9 cellular contexts compared by ENCODE assay signal in the genomic region with DNA sequence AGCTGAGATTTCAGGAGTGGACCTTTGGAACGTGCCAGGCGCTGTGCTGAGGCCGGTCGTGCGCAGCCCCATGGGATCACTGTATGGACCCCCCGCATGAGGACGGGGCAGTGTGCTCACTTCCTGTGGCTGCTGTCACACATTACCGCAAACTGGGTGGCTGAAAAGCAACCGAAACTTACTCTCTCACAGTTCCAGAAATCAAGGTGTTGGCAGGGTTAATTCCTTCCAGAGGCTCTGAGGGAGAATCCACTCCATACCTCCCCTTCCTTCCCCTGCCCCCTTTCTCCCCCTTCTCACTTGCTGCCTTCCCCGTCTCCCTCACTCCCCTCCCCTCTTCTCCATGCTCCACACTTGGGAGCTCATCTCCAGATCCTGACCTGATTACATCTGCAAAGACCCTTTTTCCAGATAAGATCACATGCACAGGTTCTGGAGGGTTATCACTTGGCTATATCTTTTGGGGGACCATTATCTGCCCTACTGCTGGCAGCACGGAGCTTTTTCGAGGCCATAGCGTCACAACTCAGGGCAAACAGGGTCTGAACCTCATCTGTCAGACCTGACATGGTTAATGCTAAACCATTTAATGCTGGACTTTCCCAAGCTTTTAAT. TPM values are rescaled to one million over a fixed set of nuclear protein-coding genes. Genes with fewer than 3 reads are reported as not detected.
DNase-seq lines count a peak whose midpoint lies in the region; ATAC-seq and TF ChIP-seq lines count a peak whose summit lies in the region.
"Had no signal": no experiment of that assay in that cellular context is flagged by ENCODE, and none has a peak within 500 bp of the region (broad histone marks: within the 10 kb centered on the region; RNA-seq: fewer than 3 reads in every experiment).

No MANE protein-coding gene starts in this region.

- peaks cover 0 to 11% of the 10 kb centered on the region in 2 donors for H3K36me3 ChIP-seq in ascending aorta

- TF ChIP-seq CTCF in ascending aorta (IDR thresholded peaks at IDR 0.05) (no peak), progenitor cell of endocrine pancreas (IDR thresholded peaks at IDR 0.05; ENCODE audit: unreplicated experiment) (no peak)

- H3K27ac ChIP-seq in ascending aorta: peak overlapping the region; percentile 74 to 79

- H3K27me3 Mint-ChIP-seq in progenitor cell of endocrine pancreas: no peaks in the 10 kb centered on the region

- H3K4me3 ChIP-seq in ascending aorta: no peak overlapping the region

- H3K4me3 Mint-ChIP-seq in progenitor cell of endocrine pancreas (ENCODE audit: low read depth): no peak overlapping the region

- peak overlapping the region; percentile 56 for H3K27ac Mint-ChIP-seq in progenitor cell of endocrine pancreas

- ATAC-seq in GM18868 (IDR thresholded peaks at IDR 0.05; ENCODE audit: unreplicated experiment) (peak; percentile 61), HG03354 (IDR thresholded peaks at IDR 0.05; ENCODE audit: poor library complexity, severe bottlenecking, unreplicated experiment) (peak; percentile 39), HG03469 (IDR thresholded peaks at IDR 0.05; ENCODE audit: unreplicated experiment) (no peak), HG03280 (IDR thresholded peaks at IDR 0.05; ENCODE audit: unreplicated experiment) (no peak)

- no peaks in the 10 kb centered on the region for H3K9me3 ChIP-seq in ascending aorta

- DNase-seq in ascending aorta (ENCODE audit: low spot score in 2 of 2) (peak in 1 of 2 donors; percentile 62), progenitor cell of endocrine pancreas (ENCODE audit: low spot score, unreplicated experiment) (no peak), NCI-H1048 (lab: John Stamatoyannopoulos, UW) (no peak), NCI-H187 treated with DMSO at 0.1 percent for 48 hours (lab: John Stamatoyannopoulos, UW) (no peak)
- DNase-seq: NCI-H2081 treated with DMSO at 0.1 percent for 48 hours had no signal

- peaks cover 3% of the 10 kb centered on the region for H3K9me3 Mint-ChIP-seq in progenitor cell of endocrine pancreas (ENCODE audit: low read depth)

- H3K4me1 Mint-ChIP-seq in progenitor cell of endocrine pancreas (ENCODE audit: low read depth): peaks cover 39% of the 10 kb centered on the region

- H3K27me3 ChIP-seq in ascending aorta: no peaks in the 10 kb centered on the region

- peaks cover 15 to 29% of the 10 kb centered on the region in 2 donors for H3K4me1 ChIP-seq in ascending aorta

- intact Hi-C loops in ascending aorta (cut with DNase I): loop anchor here (2.0 kb wide), 2 partner anchors 25 to 67 kb away; no protein-coding TSS in a partner anchor

- H3K36me3 Mint-ChIP-seq in progenitor cell of endocrine pancreas (ENCODE audit: insufficient read depth): peaks cover 8% of the 10 kb centered on the region

RNA-seq across cellular contexts. Expression of a gene that starts 41.2 kb away (rescaled TPM):
- total RNA-seq in ascending aorta (235 TPM), progenitor cell of endocrine pancreas (26.9 and 34.0 TPM in 2 replicates)

Comparison
In these comparisons a context has a peak if more than half of its experiments do, and no peak if none do; other contexts are left out.
1. ATAC-seq: peak in GM18868 (single experiment) and HG03354 (single experiment); none in HG03469 (single experiment) and HG03280 (single experiment).